ENCODE assay signal across 19 cellular contexts in the genomic region with DNA sequence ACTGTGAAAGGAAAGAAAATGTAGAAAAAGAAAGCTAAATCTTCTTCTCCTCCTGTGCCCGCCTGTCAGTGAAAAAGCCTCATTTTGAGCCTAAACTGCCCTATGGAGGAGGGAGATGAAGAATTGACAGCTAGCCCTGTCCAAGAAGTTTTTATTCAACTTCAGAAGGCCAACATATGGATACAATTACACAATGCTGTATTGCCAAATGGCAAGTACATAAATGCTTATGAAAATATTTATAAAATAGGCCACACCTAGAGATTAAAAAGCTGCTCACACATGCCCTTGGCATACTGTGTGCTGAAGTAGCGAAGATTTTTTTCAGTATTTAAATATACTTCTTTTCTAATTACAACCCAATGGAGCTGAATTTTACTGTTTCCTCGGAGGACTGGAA.
"Had no signal": no experiment of that assay in that cellular context is flagged by ENCODE, and none has a peak within 500 bp of the region (broad histone marks: within the 10 kb centered on the region; RNA-seq: fewer than 3 reads in every experiment).

No MANE protein-coding gene starts in this region.

- H3K4me3 ChIP-seq: heart left ventricle, left lung, sigmoid colon, thyroid gland had no signal

- H3K27me3 Mint-ChIP-seq: activated CD4-positive, alpha-beta T cell treated with anti-CD3 and anti-CD28 coated beads, Interleukin-2, amount 10 ng/mL, durations not matched to agents 24 days and 14 days; effector memory CD8-positive, alpha-beta T cell had no signal

- H3K36me3 Mint-ChIP-seq: activated naive CD4-positive, alpha-beta T cell treated with anti-CD3 and anti-CD28 coated beads, Interleukin-2, amount 50 U/mL, for 72 hours; naive B cell; stimulated activated effector memory CD8-positive, alpha-beta T cell treated with anti-CD3 and anti-CD28 coated beads, Interleukin-12 subunit alpha, Interleukin-12 subunit beta, amount 100 ng/mL, for 72 hours had no signal

- DNase-seq: activated CD4-positive, alpha-beta T cell treated with anti-CD3 and anti-CD28 coated beads, Interleukin-2, amount 10 ng/mL, durations not matched to agents 24 days and 14 days; activated CD4-positive, CD25-positive, alpha-beta regulatory T cell; activated CD8-positive, alpha-beta memory T cell treated with anti-CD3 and anti-CD28 coated beads, Interleukin-2, amount 50 U/mL, for 4 hours; activated CD8-positive, alpha-beta T cell treated with anti-CD3 and anti-CD28 coated beads, Interleukin-2, amount 10 ng/mL, durations not matched to agents 7 days and 5 days; activated gamma-delta T cell; activated T-cell treated with anti-CD3 and anti-CD28 coated beads, Interleukin-2, amount 50 U/mL, for 48 hours; amniotic stem cell; dermis blood vessel endothelial cell; effector memory CD8-positive, alpha-beta T cell; heart left ventricle; islet precursor cell; left lung; mammary epithelial cell; naive B cell; sigmoid colon; stimulated activated CD4-positive, alpha-beta T cell treated with anti-CD3 and anti-CD28 coated beads, Interleukin-2, amount 100 ng/mL, for 24 hours; thyroid gland had no signal

- H3K9me3 Mint-ChIP-seq: activated CD4-positive, alpha-beta T cell treated with anti-CD3 and anti-CD28 coated beads, Interleukin-2, amount 10 ng/mL, durations not matched to agents 24 days and 14 days; effector memory CD8-positive, alpha-beta T cell had no signal

- H3K4me1 Mint-ChIP-seq: activated CD4-positive, alpha-beta T cell treated with anti-CD3 and anti-CD28 coated beads, Interleukin-2, amount 10 ng/mL, durations not matched to agents 24 days and 14 days; naive B cell; stimulated activated effector memory CD8-positive, alpha-beta T cell treated with anti-CD3 and anti-CD28 coated beads, Interleukin-12 subunit alpha, Interleukin-12 subunit beta, amount 100 ng/mL, for 72 hours had no signal

- H3K27ac Mint-ChIP-seq: activated CD4-positive, alpha-beta T cell treated with anti-CD3 and anti-CD28 coated beads, Interleukin-2, amount 10 ng/mL, durations not matched to agents 24 days and 14 days; activated CD8-positive, alpha-beta T cell treated with anti-CD3 and anti-CD28 coated beads, Interleukin-2, amount 10 ng/mL, durations not matched to agents 7 days and 5 days; activated naive CD4-positive, alpha-beta T cell treated with anti-CD3 and anti-CD28 coated beads, Interleukin-2, amount 50 U/mL, for 72 hours; effector memory CD8-positive, alpha-beta T cell; naive B cell; stimulated activated effector memory CD8-positive, alpha-beta T cell treated with anti-CD3 and anti-CD28 coated beads, Interleukin-12 subunit alpha, Interleukin-12 subunit beta, amount 100 ng/mL, for 72 hours had no signal

- H3K4me3 Mint-ChIP-seq: activated CD4-positive, alpha-beta T cell treated with anti-CD3 and anti-CD28 coated beads, Interleukin-2, amount 10 ng/mL, durations not matched to agents 24 days and 14 days; activated CD8-positive, alpha-beta T cell treated with anti-CD3 and anti-CD28 coated beads, Interleukin-2, amount 10 ng/mL, durations not matched to agents 7 days and 5 days; effector memory CD8-positive, alpha-beta T cell; naive B cell; stimulated activated effector memory CD8-positive, alpha-beta T cell treated with anti-CD3 and anti-CD28 coated beads, Interleukin-12 subunit alpha, Interleukin-12 subunit beta, amount 100 ng/mL, for 72 hours had no signal

- ATAC-seq: activated CD8-positive, alpha-beta T cell treated with anti-CD3 and anti-CD28 coated beads, Interleukin-2, amount 10 ng/mL, durations not matched to agents 7 days and 5 days; activated naive CD4-positive, alpha-beta T cell treated with anti-CD3 and anti-CD28 coated beads, Interleukin-2, amount 50 U/mL, for 72 hours; effector memory CD8-positive, alpha-beta T cell; heart left ventricle; left lung; stimulated activated effector memory CD8-positive, alpha-beta T cell treated with anti-CD3 and anti-CD28 coated beads, Interleukin-12 subunit alpha, Interleukin-12 subunit beta, amount 100 ng/mL, for 72 hours had no signal
